9 cellular contexts compared by ENCODE assay signal in genomic region chr10:50604049-50604640, GRCh38. TPM values are rescaled to one million over a fixed set of nuclear protein-coding genes. Genes with fewer than 3 reads are reported as not detected.
DNase-seq lines count a peak whose midpoint lies in the region; ATAC-seq and TF ChIP-seq lines count a peak whose summit lies in the region.
"Had no signal": no experiment of that assay in that cellular context is flagged by ENCODE, and none has a peak within 500 bp of the region (broad histone marks: within the 10 kb centered on the region; RNA-seq: fewer than 3 reads in every experiment).

No MANE protein-coding gene starts in this region.

- H3K36me3 Mint-ChIP-seq in natural killer cell, result no peaks in the 10 kb centered on the region

- H3K4me1 Mint-ChIP-seq in natural killer cell, result peaks cover 68 to 81% of the 10 kb centered on the region in 2 donors

- TF ChIP-seq CTCF in natural killer cell (IDR thresholded peaks at IDR 0.05), result no peak

- ATAC-seq in GM21717 (IDR thresholded peaks at IDR 0.05; ENCODE audit: unreplicated experiment), result peak; percentile 72
- ATAC-seq in natural killer cell, result peak; percentile 43 to 61 (median 58)
- no peak for ATAC-seq in HG03159 (IDR thresholded peaks at IDR 0.05; ENCODE audit: unreplicated experiment)

- no peaks in the 10 kb centered on the region for H3K27me3 Mint-ChIP-seq in natural killer cell (ENCODE audit: low read depth in 2 of 2)

- H3K9me3 Mint-ChIP-seq in natural killer cell, result no peaks in the 10 kb centered on the region

- H3K4me3 Mint-ChIP-seq in natural killer cell, result peak overlapping the region; percentile 71

- peak; percentile 17 for DNase-seq in GM03348 (ENCODE audit: low spot score)
- DNase-seq in NAMALWA (ENCODE audit: low spot score), result peak; percentile 41
- DNase-seq in astrocyte of the hippocampus (ENCODE audit: low read depth, low spot score), result peak; percentile 33
- DNase-seq in natural killer cell, result no peak
- DNase-seq in KG1 (lab: John Stamatoyannopoulos, UW), result no peak
- DNase-seq in T1000 (lab: John Stamatoyannopoulos, UW), result no peak
- DNase-seq: left cardiac atrium had no signal

- intact Hi-C loops in natural killer cell (cut with micrococcal nuclease), result no loop called here

- peak overlapping the region; percentile 77 to 78 for H3K27ac Mint-ChIP-seq in natural killer cell

RNA-seq across cellular contexts. Expression of gene SGMS1, which starts 19.6 kb away (rescaled TPM):
- 10 to 100 TPM; 24.5 to 32.7 (median 30.4) TPM for total RNA-seq in natural killer cell

Comparison
In these comparisons a context has a peak if more than half of its experiments do, and no peak if none do; other contexts are left out.
1. DNase-seq: peak in GM03348 (single experiment), NAMALWA (single experiment) and astrocyte of the hippocampus (single experiment); none in natural killer cell (single experiment), KG1 (single experiment) and T1000 (single experiment).